Comparison of ENCODE assay signal across 3 cellular contexts in the genomic region with DNA sequence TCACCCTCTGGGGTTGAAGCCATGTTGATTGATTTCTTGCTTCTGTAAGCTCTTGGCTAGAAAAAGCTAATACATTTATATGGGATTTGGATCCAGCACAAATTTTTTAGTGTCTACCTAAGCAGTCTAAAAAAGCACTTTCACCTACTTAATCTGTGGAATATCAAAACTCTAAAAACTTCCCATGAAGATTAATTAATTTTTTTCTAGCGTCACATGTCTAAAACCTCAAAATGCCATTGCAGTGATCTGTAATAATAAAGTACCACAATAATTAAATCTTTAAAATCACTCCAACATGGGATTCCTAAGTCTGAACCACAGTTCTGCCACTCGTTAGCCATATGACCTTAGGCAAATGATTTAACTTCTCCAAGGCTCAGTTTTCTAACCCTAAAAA.
TF ChIP-seq lines count a peak whose summit lies in the region.

No MANE protein-coding gene starts in this region.

TF ChIP-seq in SK-N-SH treated with all-trans-retinoic acid at 6 μM for 48 hours, 23 proteins besides CTCF, POLR2A, EP300 and RAD21:
- TF ChIP-seq ESRRG (CRISPR knock-in tag; IDR thresholded peaks at IDR 0.05) = no peak
- TF ChIP-seq ZC3H10 (CRISPR knock-in tag; IDR thresholded peaks at IDR 0.05) = 0 out of 2 replicates have a peak, but pooled peaks have one; percentile 34
- TF ChIP-seq OSR1 (CRISPR knock-in tag; IDR thresholded peaks at IDR 0.05) = no peak
- TF ChIP-seq, protein P1, sequence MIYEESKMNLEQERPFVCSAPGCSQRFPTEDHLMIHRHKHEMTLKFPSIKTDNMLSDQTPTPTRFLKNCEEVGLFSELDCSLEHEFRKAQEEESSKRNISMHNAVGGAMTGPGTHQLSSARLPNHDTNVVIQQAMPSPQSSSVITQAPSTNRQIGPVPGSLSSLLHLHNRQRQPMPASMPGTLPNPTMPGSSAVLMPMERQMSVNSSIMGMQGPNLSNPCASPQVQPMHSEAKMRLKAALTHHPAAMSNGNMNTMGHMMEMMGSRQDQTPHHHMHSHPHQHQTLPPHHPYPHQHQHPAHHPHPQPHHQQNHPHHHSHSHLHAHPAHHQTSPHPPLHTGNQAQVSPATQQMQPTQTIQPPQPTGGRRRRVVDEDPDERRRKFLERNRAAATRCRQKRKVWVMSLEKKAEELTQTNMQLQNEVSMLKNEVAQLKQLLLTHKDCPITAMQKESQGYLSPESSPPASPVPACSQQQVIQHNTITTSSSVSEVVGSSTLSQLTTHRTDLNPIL (CRISPR knock-in tag; IDR thresholded peaks at IDR 0.05; ENCODE audit: low read depth) = peak; percentile 37; the same call in 1 of the 2 replicates
- peak; percentile 48; the same call in 1 of the 2 replicates for TF ChIP-seq ISL1 (CRISPR knock-in tag; IDR thresholded peaks at IDR 0.05)
- peak; percentile 23; the same call in 1 of the 2 replicates for TF ChIP-seq TOX (CRISPR knock-in tag; IDR thresholded peaks at IDR 0.05; ENCODE audit: borderline replicate concordance)
- TF ChIP-seq BACH2 (CRISPR knock-in tag; IDR thresholded peaks at IDR 0.05; ENCODE audit: borderline replicate concordance) = no peak

TF ChIP-seq in SK-N-SH, 30 proteins besides CTCF, POLR2A, EP300 and RAD21:
- TF ChIP-seq RXRA (IDR thresholded peaks at IDR 0.05; ENCODE audit: borderline replicate concordance, low read depth) (no peak), IRF3 (IDR thresholded peaks at IDR 0.05; ENCODE audit: low read depth, low read length) (no peak), MEF2A (IDR thresholded peaks at IDR 0.05; ENCODE audit: borderline replicate concordance, low read depth) (no peak)
TF ChIP-seq in SK-N-SH: peak in this region for 0.

TF ChIP-seq in IMR-90, 13 proteins besides CTCF, POLR2A, EP300 and RAD21:
- TF ChIP-seq MXI1 (IDR thresholded peaks at IDR 0.05; ENCODE audit: borderline replicate concordance, low read depth, low read length) (no peak), CHD1 (IDR thresholded peaks at IDR 0.05; ENCODE audit: low read depth, low read length) (no peak), SMC3 (IDR thresholded peaks at IDR 0.05; ENCODE audit: low read depth, low read length) (no peak), CEBPB (IDR thresholded peaks at IDR 0.05; ENCODE audit: low read depth, low read length) (no peak), MAZ (IDR thresholded peaks at IDR 0.05; ENCODE audit: borderline replicate concordance, low read depth, low read length) (no peak), RFX5 (IDR thresholded peaks at IDR 0.05; ENCODE audit: low read depth, low read length) (no peak), MAFK (IDR thresholded peaks at IDR 0.05; ENCODE audit: low read depth, low read length) (no peak), FOS (IDR thresholded peaks at IDR 0.05; ENCODE audit: low read depth, low read length) (no peak), RCOR1 (IDR thresholded peaks at IDR 0.05; ENCODE audit: insufficient replicate concordance, low read length) (no peak), BHLHE40 (IDR thresholded peaks at IDR 0.05; ENCODE audit: low read depth, low read length) (no peak), ELK1 (IDR thresholded peaks at IDR 0.05; ENCODE audit: borderline replicate concordance, low read depth, low read length) (no peak)
- TF ChIP-seq, protein P2, sequence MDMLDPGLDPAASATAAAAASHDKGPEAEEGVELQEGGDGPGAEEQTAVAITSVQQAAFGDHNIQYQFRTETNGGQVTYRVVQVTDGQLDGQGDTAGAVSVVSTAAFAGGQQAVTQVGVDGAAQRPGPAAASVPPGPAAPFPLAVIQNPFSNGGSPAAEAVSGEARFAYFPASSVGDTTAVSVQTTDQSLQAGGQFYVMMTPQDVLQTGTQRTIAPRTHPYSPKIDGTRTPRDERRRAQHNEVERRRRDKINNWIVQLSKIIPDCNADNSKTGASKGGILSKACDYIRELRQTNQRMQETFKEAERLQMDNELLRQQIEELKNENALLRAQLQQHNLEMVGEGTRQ (IDR thresholded peaks at IDR 0.05; ENCODE audit: low read depth, low read length) = no peak
